In the genomic region with DNA sequence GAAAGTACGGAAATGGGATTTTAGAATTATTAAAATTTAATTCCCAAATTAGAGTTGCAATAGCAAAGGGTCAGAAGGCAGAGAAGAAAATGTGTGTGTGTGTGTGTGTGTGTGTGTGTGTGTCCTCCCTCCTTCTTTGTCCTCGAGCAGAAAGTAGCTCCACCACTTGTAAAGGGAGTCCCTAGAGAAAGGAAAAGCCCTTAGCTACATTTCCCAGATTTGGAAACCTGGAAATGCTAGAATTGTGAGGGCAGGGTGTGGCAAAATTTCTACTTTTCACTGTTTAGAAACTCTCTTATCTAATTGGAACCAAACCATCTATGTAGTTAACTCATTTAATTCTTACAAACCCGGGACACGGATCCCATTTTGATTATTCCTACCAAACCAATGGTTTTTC, we compare ENCODE assay signal across 20 cellular contexts. TPM values are rescaled to one million over a fixed set of nuclear protein-coding genes. Genes with fewer than 3 reads are reported as not detected.
"Had no signal": no experiment of that assay in that cellular context is flagged by ENCODE, and none has a peak within 500 bp of the region (broad histone marks: within the 10 kb centered on the region; RNA-seq: fewer than 3 reads in every experiment).

No MANE protein-coding gene starts in this region.

- H3K9me3 ChIP-seq: prostate gland, right lobe of liver, stomach, thyroid gland had no signal

- H3K27me3 ChIP-seq: dorsolateral prefrontal cortex, right lobe of liver, stomach, thyroid gland had no signal

- H3K4me1 ChIP-seq: neural progenitor cell, prostate gland, right lobe of liver, thyroid gland had no signal

- H3K9ac ChIP-seq: neural progenitor cell had no signal

- H3K4me2 ChIP-seq: neural progenitor cell had no signal

- H3K36me3 ChIP-seq: neural progenitor cell, prostate gland, right lobe of liver, stomach, thyroid gland had no signal

- ATAC-seq: naive thymus-derived CD4-positive, alpha-beta T cell; right lobe of liver had no signal

- H3K4me3 ChIP-seq: dorsolateral prefrontal cortex, neural progenitor cell, prostate gland, right lobe of liver, stomach, thyroid gland had no signal

- DNase-seq: central memory CD4-positive, alpha-beta T cell; dorsolateral prefrontal cortex; effector CD4-positive, alpha-beta T cell; hypothalamus; immature natural killer cell; islet precursor cell; kidney glomerular epithelial cell; mesendoderm; midbrain; naive thymus-derived CD4-positive, alpha-beta T cell; right lobe of liver; small intestine; stimulated activated CD4-positive, alpha-beta T cell treated with anti-CD3 and anti-CD28 coated beads, Interleukin-15, amount 100 ng/mL, for 24 hours; stimulated activated CD4-positive, alpha-beta T cell treated with anti-CD3 and anti-CD28 coated beads, Interleukin-4, amount 100 ng/mL, for 1 hour; stimulated activated CD8-positive, alpha-beta memory T cell treated with anti-CD3 and anti-CD28 coated beads, Interleukin-4, amount 100 ng/mL, for 48 hours; stimulated activated naive CD4-positive, alpha-beta T cell; stomach; thyroid gland had no signal

- H3K27ac ChIP-seq: dorsolateral prefrontal cortex, neural progenitor cell, prostate gland, right lobe of liver, thyroid gland had no signal

RNA-seq across cellular contexts. Expression of gene LIFR, which starts 33.2 kb away (rescaled TPM):
- polyA plus RNA-seq: immature natural killer cell; naive thymus-derived CD4-positive, alpha-beta T cell had no signal
